11 cellular contexts compared by ENCODE assay signal in the genomic region with DNA sequence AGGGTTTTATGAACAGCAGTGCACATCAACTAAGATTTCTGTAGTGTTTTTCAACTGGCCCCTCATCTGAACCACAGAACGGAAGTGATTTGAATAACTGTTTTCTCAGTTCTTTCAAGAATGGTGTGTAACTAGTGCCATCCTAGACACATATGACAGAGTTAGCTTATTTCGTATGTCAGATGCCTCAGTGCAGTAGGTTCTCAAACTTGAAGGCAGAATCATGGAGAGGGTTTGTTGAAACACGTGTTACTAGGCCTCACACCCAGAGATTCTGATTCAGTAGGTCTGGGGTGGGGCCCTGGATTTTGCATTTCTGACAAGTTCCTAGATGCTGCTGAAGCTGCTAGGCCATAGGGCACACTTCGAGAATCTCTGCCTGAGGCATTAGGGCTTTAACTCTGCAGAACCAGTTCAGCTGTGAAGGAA. TPM values are rescaled to one million over a fixed set of nuclear protein-coding genes. Genes with fewer than 3 reads are reported as not detected.
A peak's percentile ranks its signal among the peaks of the same experiment; 100 is the strongest.
DNase-seq lines count a peak whose midpoint lies in the region; ATAC-seq and TF ChIP-seq lines count a peak whose summit lies in the region.
"Had no signal": no experiment of that assay in that cellular context is flagged by ENCODE, and none has a peak within 500 bp of the region (broad histone marks: within the 10 kb centered on the region; RNA-seq: fewer than 3 reads in every experiment).

No MANE protein-coding gene starts in this region.

- peaks cover 55% of the 10 kb centered on the region for H3K36me3 ChIP-seq in DOHH2 (ENCODE audit: control insufficient read depth, low read length)

- H3K27me3 ChIP-seq in DOHH2 (ENCODE audit: control insufficient read depth, low read length): no peaks in the 10 kb centered on the region

- no peaks in the 10 kb centered on the region for H3K9me2 ChIP-seq in DOHH2 (replicated peaks; ENCODE audit: control insufficient read depth, low read length)

- TF ChIP-seq CTCF in DOHH2 (IDR thresholded peaks at IDR 0.05; ENCODE audit: low read depth, low read length, poor library complexity, severe bottlenecking): no peak

- peaks cover 7% of the 10 kb centered on the region for H3F3A ChIP-seq in DOHH2 (ENCODE audit: control insufficient read depth, insufficient read depth)

- H4K20me1 ChIP-seq in DOHH2 (ENCODE audit: control insufficient read depth, insufficient read depth, low read depth, low read length): no peaks in the 10 kb centered on the region

- DNase-seq in Jurkat, Clone E6-1 (ENCODE audit: low read depth, low spot score): peak; percentile 78
- DNase-seq in caudate nucleus (lab: John Stamatoyannopoulos, UW): no peak
- no peak for DNase-seq in NCI-H1694 (lab: John Stamatoyannopoulos, UW)
- DNase-seq in NCI-H146 treated with DMSO at 0.1 percent for 48 hours (lab: John Stamatoyannopoulos, UW; ENCODE audit: unreplicated experiment): no peak
- no peak for DNase-seq in T-helper 9 cell
- DNase-seq: activated CD4-positive, alpha-beta T cell treated with anti-CD3 and anti-CD28 coated beads, Interleukin-2, amount 10 ng/mL, durations not matched to agents 24 days and 14 days; mesenchymal stem cell had no signal

- no peaks in the 10 kb centered on the region for H3K9me3 ChIP-seq in DOHH2 (ENCODE audit: control insufficient read depth, insufficient read depth, low read length)

- ATAC-seq in GM19328 (IDR thresholded peaks at IDR 0.05; ENCODE audit: unreplicated experiment): peak; percentile 97
- ATAC-seq in HG02870 (IDR thresholded peaks at IDR 0.05; ENCODE audit: unreplicated experiment): peak; percentile 96
- ATAC-seq: sciatic nerve had no signal

- peaks cover 47% of the 10 kb centered on the region for H3K4me1 ChIP-seq in DOHH2 (ENCODE audit: control insufficient read depth, low read length)

- no peaks in the 10 kb centered on the region for H3K79me2 ChIP-seq in DOHH2 (ENCODE audit: control insufficient read depth, low read length)

- H3K27ac ChIP-seq in DOHH2 (ENCODE audit: low read depth, low read length) (peak overlapping the region; percentile 92), caudate nucleus (ENCODE audit: low read depth, low read length) (no peak overlapping the region)

- peak overlapping the region; percentile 99 for H3K4me2 ChIP-seq in DOHH2 (ENCODE audit: low read length)

- H3K4me3 ChIP-seq in DOHH2 (ENCODE audit: low read length): peak overlapping the region; percentile 75
- peak overlapping the region; percentile 13 for H3K4me3 ChIP-seq in Jurkat, Clone E6-1 (ENCODE audit: low read length)

RNA-seq across cellular contexts. Expression of a gene that starts 49.0 kb away (rescaled TPM):
- 82.1 TPM for polyA plus RNA-seq in Jurkat, Clone E6-1 (2012; ENCODE audit: insufficient read depth, insufficient read length)
